8 cellular contexts compared by ENCODE assay signal in genomic region chr14:103546651-103547454, GRCh38. TPM values are rescaled to one million over a fixed set of nuclear protein-coding genes. Genes with fewer than 3 reads are reported as not detected.
A peak's percentile ranks its signal among the peaks of the same experiment; 100 is the strongest.
DNase-seq lines count a peak whose midpoint lies in the region; ATAC-seq, FAIRE-seq and TF ChIP-seq lines count a peak whose summit lies in the region.

No MANE protein-coding gene starts in this region.

- no peak overlapping the region for H2AFZ ChIP-seq in endothelial cell of umbilical vein (ENCODE audit: low read depth, low read length)

- H3K27ac ChIP-seq in BLaER1 treated with 17β-estradiol and CSF1 and Interleukin-3, amounts not matched to agents 10 nM and 100 nM: no peak overlapping the region
- H3K27ac ChIP-seq in HEK293 (ENCODE audit: extremely low read depth, low read depth, low read length): no peak overlapping the region
- H3K27ac ChIP-seq in endothelial cell of umbilical vein (ENCODE audit: insufficient read depth, low read depth, low read length): no peak overlapping the region

- no peaks in the 10 kb centered on the region for H3K9me3 Mint-ChIP-seq in nephron

- dilution Hi-C loops in endothelial cell of umbilical vein (cut with MboI; ENCODE audit: extremely low pct_ligation_motif_present, low sequenced_read_pairs): no loop called here

- H3K4me3 Mint-ChIP-seq in nephron: no peak overlapping the region

- intact Hi-C loops in endothelial cell of umbilical vein (cut with micrococcal nuclease): loop anchor here (1.0 kb wide), 2 partner anchors 29 to 47 kb away; no protein-coding TSS in a partner anchor

- CTCF ChIA-PET in HEK293 (lab: Yijun Ruan, JAX) (interaction anchor here (0.5 to 6.0 kb wide), 16 partner anchors 11 to 1626 kb away, joined by 3 to 48 read pairs (median 3); partner anchors contain the start of gene BAG5), endothelial cell of umbilical vein (lab: Charles Lee) (interaction anchor here (0.5 to 14.4 kb wide), 17 partner anchors 9 to 1485 kb away, joined by 3 to 209 read pairs (median 3); partner anchors contain the start of genes BAG5 and CKB)

- peaks cover 0 to 13% (median 0%) of the 10 kb centered on the region in 11 experiments; a peak in 5 of 22 replicates for H3K27me3 ChIP-seq in BLaER1 treated with 17β-estradiol and CSF1 and Interleukin-3, amounts not matched to agents 10 nM and 100 nM
- no peaks in the 10 kb centered on the region for H3K27me3 ChIP-seq in endothelial cell of umbilical vein (ENCODE audit: control insufficient read depth in 2 of 2, insufficient read depth in 2 of 2, low read length in 2 of 2)

- no peak overlapping the region for H3K27ac Mint-ChIP-seq in nephron

- H3K4me2 ChIP-seq in BLaER1 treated with 17β-estradiol and CSF1 and Interleukin-3, amounts not matched to agents 10 nM and 100 nM: peak overlapping the region; percentile 40 to 98 (median 85); a peak in 19 of 22 replicates
- H3K4me2 ChIP-seq in endothelial cell of umbilical vein (ENCODE audit: insufficient read depth, low read length): no peak overlapping the region

- H3K9me3 ChIP-seq in BLaER1 treated with 17β-estradiol and CSF1 and Interleukin-3, amounts not matched to agents 10 nM and 100 nM (replicated peaks in 1 of 11): no peaks in the 10 kb centered on the region
- no peaks in the 10 kb centered on the region for H3K9me3 ChIP-seq in HEK293 (ENCODE audit: control insufficient read depth, insufficient read depth, low read depth, low read length)
- H3K9me3 ChIP-seq in endothelial cell of umbilical vein (replicated peaks; ENCODE audit: control insufficient read depth, insufficient read depth, low read length): no peaks in the 10 kb centered on the region

- no peak for TF ChIP-seq POLR2A in endothelial cell of umbilical vein (IDR thresholded peaks at IDR 0.05; ENCODE audit: low read depth, low read length)

- no peaks in the 10 kb centered on the region for H3K36me3 Mint-ChIP-seq in nephron (ENCODE audit: low read depth)

- peak; percentile 79 for FAIRE-seq in endothelial cell of umbilical vein (lab: Jason Lieb, UNC)

- H3K4me3 ChIP-seq in BLaER1 treated with 17β-estradiol and CSF1 and Interleukin-3, amounts not matched to agents 10 nM and 100 nM: no peak overlapping the region
- no peak overlapping the region for H3K4me3 ChIP-seq in HEK293 (ENCODE audit: low read depth, low read length)
- no peak overlapping the region for H3K4me3 ChIP-seq in endothelial cell of umbilical vein (replicated peaks in 1 of 3; ENCODE audit: insufficient read depth in 1 of 3, low read depth in 1 of 3, low read length in 3 of 3)

- DNase-seq in NCI-H82 treated with DMSO at 0.1 percent for 48 hours (lab: John Stamatoyannopoulos, UW; ENCODE audit: unreplicated experiment): peak; percentile 11
- DNase-seq in activated CD8-positive, alpha-beta memory T cell treated with anti-CD3 and anti-CD28 coated beads, Interleukin-2, amount 50 U/mL, for 48 hours: peak; percentile 92
- peak; percentile 40 for DNase-seq in endothelial cell of umbilical vein (ENCODE audit: low read depth, low spot score)
- peak; percentile 63 for DNase-seq in stimulated activated naive CD4-positive, alpha-beta T cell treated with Interleukin-2 at 50 U/mL for 16 hours (lab: John Stamatoyannopoulos, UW)

- POLR2A ChIA-PET in HEK293 (lab: Yijun Ruan, JAX): interaction anchor here (0.6 to 2.4 kb wide), 2 partner anchors 25 to 28 kb away, joined by 5 to 12 read pairs; partner anchors contain the start of gene CKB
- POLR2A ChIA-PET in endothelial cell of umbilical vein (lab: Charles Lee): no interaction called here

- no peaks in the 10 kb centered on the region for H3K9me1 ChIP-seq in endothelial cell of umbilical vein (replicated peaks; ENCODE audit: control insufficient read depth, extremely low read depth, insufficient read depth, low read length)

- no TSS peak for BruUV-seq in endothelial cell of umbilical vein (replicated peaks; lab: Mats Ljungman, UMichigan)

- H3K4me1 ChIP-seq in BLaER1 treated with 17β-estradiol and CSF1 and Interleukin-3, amounts not matched to agents 10 nM and 100 nM: peaks cover 77 to 100% (median 97%) of the 10 kb centered on the region in 10 experiments
- H3K4me1 ChIP-seq in HEK293 (ENCODE audit: control insufficient read depth, insufficient read depth, low read length) (no peaks in the 10 kb centered on the region; the same call in 1 of the 2 replicates), endothelial cell of umbilical vein (ENCODE audit: control insufficient read depth, extremely low read depth, insufficient read depth, low read length) (no peaks in the 10 kb centered on the region)

- TF ChIP-seq CTCF in HEK293 (tag by site-specific recombination; IDR thresholded peaks at IDR 0.05) (peak; percentile 99), endothelial cell of umbilical vein (IDR thresholded peaks at IDR 0.05; ENCODE audit: extremely low read depth in 1 of 2, insufficient read depth in 1 of 2, low read depth in 1 of 2, low read length in 2 of 2) (peak; percentile 82 to 88), nephron (IDR thresholded peaks at IDR 0.05; ENCODE audit: unreplicated experiment in 3 of 3) (peak; percentile 92 to 98 (median 97))

- no peak for ATAC-seq in HG03039 (IDR thresholded peaks at IDR 0.05; ENCODE audit: unreplicated experiment)

- no peak overlapping the region for H3K9ac ChIP-seq in BLaER1 treated with 17β-estradiol and CSF1 and Interleukin-3, amounts not matched to agents 10 nM and 100 nM
- H3K9ac ChIP-seq in endothelial cell of umbilical vein (replicated peaks; ENCODE audit: extremely low read depth, insufficient read depth, low read length): no peak overlapping the region

- H3K79me2 ChIP-seq in endothelial cell of umbilical vein (ENCODE audit: control insufficient read depth, insufficient read depth, low read length): no peaks in the 10 kb centered on the region

- H4K20me1 ChIP-seq in BLaER1 treated with 17β-estradiol and CSF1 and Interleukin-3, amounts not matched to agents 10 nM and 100 nM: peaks cover 35 to 100% (median 82%) of the 10 kb centered on the region in 11 experiments
- no peaks in the 10 kb centered on the region for H4K20me1 ChIP-seq in endothelial cell of umbilical vein (replicated peaks; ENCODE audit: control insufficient read depth, extremely low read depth, insufficient read depth, low read length)

- H3K27me3 Mint-ChIP-seq in nephron (ENCODE audit: low read depth): no peaks in the 10 kb centered on the region

- H3K36me3 ChIP-seq in BLaER1 treated with 17β-estradiol and CSF1 and Interleukin-3, amounts not matched to agents 10 nM and 100 nM: no peaks in the 10 kb centered on the region
- H3K36me3 ChIP-seq in HEK293 (ENCODE audit: control insufficient read depth in 2 of 2, insufficient read depth in 1 of 2, low read length in 2 of 2) (no peaks in the 10 kb centered on the region), endothelial cell of umbilical vein (ENCODE audit: control insufficient read depth in 2 of 2, extremely low read depth in 1 of 2, insufficient read depth in 2 of 2, low read length in 2 of 2) (no peaks in the 10 kb centered on the region)

- H3K4me1 Mint-ChIP-seq in nephron: peaks cover 10% of the 10 kb centered on the region

TF ChIP-seq in HEK293, 187 proteins besides CTCF, POLR2A, EP300 and RAD21 (continues in another document):
- no peak for TF ChIP-seq ZNF292 (tag by site-specific recombination; IDR thresholded peaks at IDR 0.05; ENCODE audit: borderline replicate concordance, low read depth)
- TF ChIP-seq SCRT1 (tag by site-specific recombination; IDR thresholded peaks at IDR 0.05; ENCODE audit: borderline replicate concordance): no peak

TF ChIP-seq in endothelial cell of umbilical vein, 7 proteins besides CTCF, POLR2A, EP300 and RAD21 (continues in another document):
- no peak for TF ChIP-seq EZH2 (IDR thresholded peaks at IDR 0.05; ENCODE audit: borderline replicate concordance, low read depth, low read length, severe bottlenecking)

RNA-seq across cellular contexts. Expression of gene BAG5, which starts 15.6 kb away (rescaled TPM):
- 28.4 and 32.5 TPM in 2 replicates for total RNA-seq in endothelial cell of umbilical vein
- 5.0 and 6.3 TPM in 2 replicates for polyA plus RNA-seq in endothelial cell of umbilical vein
- 7.7 and 8.4 TPM in 2 replicates for polyA plus RNA-seq in endothelial cell of umbilical vein (2011; cell fraction: cytosol; rRNA removed)
- 5.6 and 7.3 TPM in 2 replicates for polyA plus RNA-seq in endothelial cell of umbilical vein (2011; cell fraction: nucleus; rRNA removed)
- polyA plus RNA-seq in endothelial cell of umbilical vein (2012): 16.4 and 20.2 TPM in 2 replicates
- 11.0 and 11.5 TPM in 2 replicates for polyA minus RNA-seq in endothelial cell of umbilical vein
- 15.8 TPM for polyA minus RNA-seq in endothelial cell of umbilical vein (2011; cell fraction: cytosol; rRNA and poly(A)+ RNA removed)
- 7.9 and 9.9 TPM in 2 replicates for polyA minus RNA-seq in endothelial cell of umbilical vein (2011; cell fraction: nucleus; rRNA and poly(A)+ RNA removed)

RNA-seq across cellular contexts. Expression of gene COA8, which starts 15.9 kb away (rescaled TPM):
- total RNA-seq in endothelial cell of umbilical vein: 46.4 and 52.6 TPM in 2 replicates
- polyA plus RNA-seq in endothelial cell of umbilical vein: 9.6 and 19.1 TPM in 2 replicates
- polyA plus RNA-seq in endothelial cell of umbilical vein (2011; cell fraction: cytosol; rRNA removed): 23.1 and 23.2 TPM in 2 replicates
- 9.7 and 10.5 TPM in 2 replicates for polyA plus RNA-seq in endothelial cell of umbilical vein (2011; cell fraction: nucleus; rRNA removed)
- polyA plus RNA-seq in endothelial cell of umbilical vein (2012): 40.7 and 47.2 TPM in 2 replicates
- 6.7 and 10.8 TPM in 2 replicates for polyA minus RNA-seq in endothelial cell of umbilical vein
- 11.9 TPM for polyA minus RNA-seq in endothelial cell of umbilical vein (2011; cell fraction: cytosol; rRNA and poly(A)+ RNA removed)
- polyA minus RNA-seq in endothelial cell of umbilical vein (2011; cell fraction: nucleus; rRNA and poly(A)+ RNA removed): 26.0 and 27.2 TPM in 2 replicates

RNA-seq across cellular contexts. Expression of gene TRMT61A, which starts 17.9 kb away (rescaled TPM):
- total RNA-seq in endothelial cell of umbilical vein: 6.8 and 7.5 TPM in 2 replicates
- 10.6 and 12.8 TPM in 2 replicates for polyA plus RNA-seq in endothelial cell of umbilical vein
- polyA plus RNA-seq in endothelial cell of umbilical vein (2011; cell fraction: cytosol; rRNA removed): 7.0 and 8.8 TPM in 2 replicates
- 7.8 and 8.0 TPM in 2 replicates for polyA plus RNA-seq in endothelial cell of umbilical vein (2011; cell fraction: nucleus; rRNA removed)
- polyA plus RNA-seq in endothelial cell of umbilical vein (2012): 4.5 and 5.2 TPM in 2 replicates
- polyA minus RNA-seq in endothelial cell of umbilical vein: 3.7 and 4.7 TPM in 2 replicates
- polyA minus RNA-seq in endothelial cell of umbilical vein (2011; cell fraction: cytosol; rRNA and poly(A)+ RNA removed): 9.5 TPM
- 4.4 and 8.8 TPM in 2 replicates for polyA minus RNA-seq in endothelial cell of umbilical vein (2011; cell fraction: nucleus; rRNA and poly(A)+ RNA removed)

RNA-seq across cellular contexts. Expression of gene CKB, which starts 24.2 kb away (rescaled TPM):
- 2.4 and 4.0 TPM in 2 replicates for total RNA-seq in endothelial cell of umbilical vein
- 6.9 and 10.0 TPM in 2 replicates for polyA plus RNA-seq in endothelial cell of umbilical vein
- polyA plus RNA-seq in endothelial cell of umbilical vein (2011; cell fraction: cytosol; rRNA removed): 2.9 and 5.9 TPM in 2 replicates
- 4.0 and 4.7 TPM in 2 replicates for polyA plus RNA-seq in endothelial cell of umbilical vein (2011; cell fraction: nucleus; rRNA removed)
- 0.64 and 2.2 TPM in 2 replicates for polyA plus RNA-seq in endothelial cell of umbilical vein (2012)
- polyA minus RNA-seq in endothelial cell of umbilical vein: 3.2 and 8.8 TPM in 2 replicates
- 326 TPM for polyA minus RNA-seq in endothelial cell of umbilical vein (2011; cell fraction: cytosol; rRNA and poly(A)+ RNA removed)
- 1.7 TPM in 1 of 2 replicates, not detected in the other for polyA minus RNA-seq in endothelial cell of umbilical vein (2011; cell fraction: nucleus; rRNA and poly(A)+ RNA removed)

Comparison
In these comparisons a context has a peak if more than half of its experiments do, and no peak if none do; other contexts are left out.
1. DNase-seq: peak in every context shown above with its lines; median percentile 92 in activated CD8-positive, alpha-beta memory T cell treated with anti-CD3 and anti-CD28 coated beads, Interleukin-2, amount 50 U/mL, for 48 hours; 63 in stimulated activated naive CD4-positive, alpha-beta T cell treated with Interleukin-2 at 50 U/mL for 16 hours; 40 in endothelial cell of umbilical vein; 11 in NCI-H82 treated with DMSO at 0.1 percent for 48 hours.